10 cellular contexts compared by ENCODE assay signal in the genomic region with DNA sequence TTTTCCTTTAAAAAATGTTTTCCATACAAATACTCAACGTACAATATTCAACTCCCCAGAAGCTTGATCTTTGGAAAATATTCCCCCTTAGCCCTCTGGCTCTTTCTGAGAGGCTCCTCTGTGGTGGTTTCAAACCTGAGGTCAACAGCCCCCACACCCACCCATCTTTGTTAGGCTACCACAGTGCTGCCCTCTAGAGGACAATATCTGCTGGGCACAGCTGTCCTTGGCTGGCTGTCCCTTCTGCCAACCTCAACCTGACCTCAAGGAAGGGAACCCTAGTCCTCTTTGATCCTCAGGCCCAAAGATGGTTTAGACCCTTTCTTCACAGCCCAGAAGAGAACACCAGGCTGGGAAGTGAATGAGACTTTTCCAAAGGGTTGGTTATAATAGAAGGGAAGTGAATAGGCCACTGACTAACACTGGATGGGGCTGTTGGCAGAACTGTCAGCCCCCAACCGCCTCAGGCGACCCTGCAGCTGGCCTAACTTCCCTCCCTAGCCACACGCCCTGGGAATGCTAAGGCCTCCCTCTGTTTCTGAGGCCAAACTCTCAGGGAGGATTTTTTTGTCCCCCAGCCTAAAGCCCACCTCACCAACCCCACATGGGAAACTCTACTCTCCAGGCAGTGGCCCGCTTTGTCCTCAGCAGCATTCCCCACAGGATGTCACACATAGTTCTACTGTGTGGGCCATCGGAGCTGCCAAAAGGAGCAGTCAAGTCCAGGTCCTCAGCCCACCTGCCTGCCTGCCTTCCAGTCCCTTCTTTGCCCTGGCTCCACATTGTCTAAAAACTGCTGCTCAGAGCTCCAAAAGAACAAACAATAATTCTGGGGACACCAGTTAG. TPM values are rescaled to one million over a fixed set of nuclear protein-coding genes. Genes with fewer than 3 reads are reported as not detected.
DNase-seq lines count a peak whose midpoint lies in the region; ATAC-seq and TF ChIP-seq lines count a peak whose summit lies in the region.
"Had no signal": no experiment of that assay in that cellular context is flagged by ENCODE, and none has a peak within 500 bp of the region (broad histone marks: within the 10 kb centered on the region; RNA-seq: fewer than 3 reads in every experiment).

No MANE protein-coding gene starts in this region.

- H3K9me3 Mint-ChIP-seq in activated T-helper 2 cell treated with anti-CD3 and anti-CD28 coated beads, Interferon-gamma antibody, Interleukin-2, Interleukin-4, amounts not matched to agents 10 μg/mL and 5 μg/mL and 100 μg/mL, durations not matched to agents 14 hours and 24 hours and 36 hours, result no peaks in the 10 kb centered on the region

- H3K27me3 Mint-ChIP-seq in activated T-helper 2 cell treated with anti-CD3 and anti-CD28 coated beads, Interferon-gamma antibody, Interleukin-2, Interleukin-4, amounts not matched to agents 10 μg/mL and 5 μg/mL and 100 μg/mL, durations not matched to agents 14 hours and 24 hours and 36 hours (ENCODE audit: low read depth), result no peaks in the 10 kb centered on the region

- no peak for TF ChIP-seq EP300 in esophagus muscularis mucosa (IDR thresholded peaks at IDR 0.05)

- DNase-seq in GM03348 (ENCODE audit: low spot score) (peak; percentile 26), HuH-7 (ENCODE audit: low spot score) (peak; percentile 23), astrocyte of the cerebellum (ENCODE audit: low read depth) (no peak), mucosa of descending colon (peak in 1 of 3 donors; percentile 15), head of caudate nucleus (no peak), esophagus muscularis mucosa (ENCODE audit: extremely low spot score) (no peak), AG08396 (ENCODE audit: low spot score) (no peak)
- DNase-seq in activated T-helper 2 cell treated with anti-CD3 and anti-CD28 coated beads, Interferon-gamma antibody, Interleukin-2, Interleukin-4, amounts not matched to agents 10 μg/mL and 5 μg/mL and 100 μg/mL, durations not matched to agents 14 hours and 24 hours and 36 hours (ENCODE audit: low spot score), result no peak
- DNase-seq: Kasumi-1 had no signal

- no peaks in the 10 kb centered on the region for H3K36me3 Mint-ChIP-seq in activated T-helper 2 cell treated with anti-CD3 and anti-CD28 coated beads, Interferon-gamma antibody, Interleukin-2, Interleukin-4, amounts not matched to agents 10 μg/mL and 5 μg/mL and 100 μg/mL, durations not matched to agents 14 hours and 24 hours and 36 hours (ENCODE audit: low read depth)

- in situ Hi-C loops in astrocyte of the cerebellum (cut with HindIII; ENCODE audit: low sequenced_read_pairs), result no loop called here

- H3K4me3 Mint-ChIP-seq in activated T-helper 2 cell treated with anti-CD3 and anti-CD28 coated beads, Interferon-gamma antibody, Interleukin-2, Interleukin-4, amounts not matched to agents 10 μg/mL and 5 μg/mL and 100 μg/mL, durations not matched to agents 14 hours and 24 hours and 36 hours (ENCODE audit: low read depth), result no peak overlapping the region

- H3K9me3 ChIP-seq in mucosa of descending colon, result no peaks in the 10 kb centered on the region
- H3K9me3 ChIP-seq in esophagus muscularis mucosa, result peaks cover 0 to 12% (median 0%) of the 10 kb centered on the region in 4 donors

- H3K27me3 ChIP-seq in esophagus muscularis mucosa, result no peaks in the 10 kb centered on the region

- 60% methylated on average over 5 of the region's 6 CpGs for WGBS in esophagus muscularis mucosa

- no peaks in the 10 kb centered on the region for H3K36me3 ChIP-seq in mucosa of descending colon (ENCODE audit: low read depth)
- H3K36me3 ChIP-seq in esophagus muscularis mucosa, result no peaks in the 10 kb centered on the region

- peaks cover 2% of the 10 kb centered on the region for H3K4me1 Mint-ChIP-seq in activated T-helper 2 cell treated with anti-CD3 and anti-CD28 coated beads, Interferon-gamma antibody, Interleukin-2, Interleukin-4, amounts not matched to agents 10 μg/mL and 5 μg/mL and 100 μg/mL, durations not matched to agents 14 hours and 24 hours and 36 hours (ENCODE audit: low read depth)

- H3K27ac Mint-ChIP-seq in activated T-helper 2 cell treated with anti-CD3 and anti-CD28 coated beads, Interferon-gamma antibody, Interleukin-2, Interleukin-4, amounts not matched to agents 10 μg/mL and 5 μg/mL and 100 μg/mL, durations not matched to agents 14 hours and 24 hours and 36 hours, result no peak overlapping the region

- no peaks in the 10 kb centered on the region for H3K4me1 ChIP-seq in mucosa of descending colon (ENCODE audit: low read depth)
- peaks cover 0 to 9% (median 4%) of the 10 kb centered on the region in 4 donors for H3K4me1 ChIP-seq in esophagus muscularis mucosa

- intact Hi-C loops in mucosa of descending colon (cut with DNase I, micrococcal nuclease) (no loop called here), head of caudate nucleus (cut with DNase I) (no loop called here), esophagus muscularis mucosa (cut with DNase I) (no loop called here)
- intact Hi-C loops in activated T-helper 2 cell treated with anti-CD3 and anti-CD28 coated beads, Interferon-gamma antibody, Interleukin-2, Interleukin-4, amounts not matched to agents 10 μg/mL and 5 μg/mL and 100 μg/mL, durations not matched to agents 14 hours and 24 hours and 36 hours (cut with micrococcal nuclease), result no loop called here

- TF ChIP-seq POLR2A in esophagus muscularis mucosa (IDR thresholded peaks at IDR 0.05; ENCODE audit: low read depth), result no peak

- ATAC-seq in mucosa of descending colon, result peak; percentile 45

- no peak overlapping the region for H3K27ac ChIP-seq in esophagus muscularis mucosa (replicated peaks in 1 of 4)

- no peak overlapping the region for H3K4me3 ChIP-seq in astrocyte of the cerebellum (ENCODE audit: low read depth, low read length)
- H3K4me3 ChIP-seq in mucosa of descending colon, result no peak overlapping the region
- no peak overlapping the region for H3K4me3 ChIP-seq in esophagus muscularis mucosa

- peak; percentile 35 for TF ChIP-seq CTCF in astrocyte of the cerebellum (IDR thresholded peaks at IDR 0.05; ENCODE audit: low read depth, low read length, missing control alignments)
- TF ChIP-seq CTCF in mucosa of descending colon (IDR thresholded peaks at IDR 0.05), result no peak
- peak in 1 of 3 experiments; percentile 25 for TF ChIP-seq CTCF in esophagus muscularis mucosa (IDR thresholded peaks at IDR 0.05)

RNA-seq across cellular contexts. Expression of a gene that starts 34.3 kb away (rescaled TPM):
- total RNA-seq in mucosa of descending colon (not detected), esophagus muscularis mucosa (not detected)
- total RNA-seq in activated T-helper 2 cell treated with anti-CD3 and anti-CD28 coated beads, Interferon-gamma antibody, Interleukin-2, Interleukin-4, amounts not matched to agents 10 μg/mL and 5 μg/mL and 100 μg/mL, durations not matched to agents 14 hours and 24 hours and 36 hours, result not detected in 2 replicates
- total RNA-seq: glomerular endothelial cell had no signal

Comparison
In these comparisons a context has a peak if more than half of its experiments do, and no peak if none do; other contexts are left out.
1. DNase-seq: peak in GM03348 (single experiment) and HuH-7 (single experiment); none in astrocyte of the cerebellum (single experiment), head of caudate nucleus (0 of 42), activated T-helper 2 cell treated with anti-CD3 and anti-CD28 coated beads, Interferon-gamma antibody, Interleukin-2, Interleukin-4, amounts not matched to agents 10 μg/mL and 5 μg/mL and 100 μg/mL, durations not matched to agents 14 hours and 24 hours and 36 hours (single experiment), esophagus muscularis mucosa (single experiment) and AG08396 (single experiment).